ENCODE assay signal across 17 cellular contexts in the genomic region with DNA sequence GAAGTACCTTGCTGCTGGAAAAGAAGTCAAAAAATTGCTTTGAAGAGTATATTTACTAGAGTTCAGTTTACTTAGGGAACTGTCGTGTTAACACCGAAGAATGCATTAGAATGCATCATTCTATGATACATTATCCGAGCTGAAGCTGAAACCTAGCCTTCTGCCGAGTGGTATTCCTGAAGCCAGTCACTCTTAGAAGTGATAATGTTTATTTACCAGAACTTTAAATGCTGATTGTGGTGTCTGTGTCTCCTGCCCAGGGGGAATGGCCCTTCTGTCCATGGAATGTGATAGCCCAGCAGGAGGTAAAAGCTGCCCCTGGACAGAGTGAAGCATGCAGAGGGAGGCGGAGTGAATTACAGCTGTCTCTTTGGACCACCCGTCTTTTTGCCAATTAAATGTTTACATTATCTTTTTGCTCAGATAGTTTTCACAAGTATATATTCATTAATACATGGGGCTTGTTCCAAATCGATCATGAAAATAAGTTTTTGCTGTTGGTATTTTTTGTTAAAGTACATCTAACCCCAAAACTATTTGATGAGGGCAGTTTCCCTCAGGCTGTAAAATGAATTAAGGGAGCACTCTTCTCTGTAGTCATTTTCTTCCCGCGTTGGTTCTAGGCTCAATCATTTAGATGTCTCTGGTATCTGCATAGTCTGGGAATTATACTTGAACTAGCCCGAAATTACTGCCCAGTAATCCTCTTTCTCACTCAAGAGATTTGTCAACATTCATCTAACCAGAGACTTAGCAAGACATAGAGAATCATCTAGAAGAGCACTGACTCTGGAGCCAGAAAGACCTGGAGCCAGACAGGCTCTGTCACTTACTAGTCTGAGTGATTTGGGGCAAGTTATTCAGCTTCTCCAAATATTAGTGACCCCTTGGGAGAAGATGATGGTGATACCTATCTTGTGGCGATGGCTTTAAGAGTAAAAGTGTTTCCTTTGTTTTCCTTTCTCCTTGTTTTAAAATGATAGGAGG.
DNase-seq lines count a peak whose midpoint lies in the region; ATAC-seq, FAIRE-seq and TF ChIP-seq lines count a peak whose summit lies in the region.
"Had no signal": no experiment of that assay in that cellular context is flagged by ENCODE, and none has a peak within 500 bp of the region (broad histone marks: within the 10 kb centered on the region; RNA-seq: fewer than 3 reads in every experiment).

No MANE protein-coding gene starts in this region.

- H3K36me3 ChIP-seq in HUES48 (ENCODE audit: control insufficient read depth, insufficient read depth, low read length) (no peaks in the 10 kb centered on the region), astrocyte (ENCODE audit: insufficient read depth, low read length) (no peaks in the 10 kb centered on the region), iPS DF 6.9 (ENCODE audit: control insufficient read depth, insufficient read depth, low read length) (no peaks in the 10 kb centered on the region), smooth muscle cell (ENCODE audit: low read depth) (no peaks in the 10 kb centered on the region)
- H3K36me3 ChIP-seq in effector memory CD4-positive, alpha-beta T cell (ENCODE audit: control insufficient read depth, insufficient read depth, low read length), result no peaks in the 10 kb centered on the region
- H3K36me3 ChIP-seq: left lung, WERI-Rb-1 had no signal

- no peaks in the 10 kb centered on the region for H3K79me2 ChIP-seq in astrocyte (ENCODE audit: insufficient read depth, low read length)
- no peaks in the 10 kb centered on the region for H3K79me2 ChIP-seq in smooth muscle cell (ENCODE audit: low read depth)

- H4K20me1 ChIP-seq in astrocyte (ENCODE audit: insufficient read depth, low read length) (no peaks in the 10 kb centered on the region), smooth muscle cell (ENCODE audit: low read depth) (no peaks in the 10 kb centered on the region)

- H2AFZ ChIP-seq in astrocyte (ENCODE audit: low read depth, low read length) (no peak overlapping the region), smooth muscle cell (ENCODE audit: low read depth) (no peak overlapping the region)

- no peaks in the 10 kb centered on the region for H3F3A ChIP-seq in smooth muscle cell (ENCODE audit: low read depth)

- H3K27ac Mint-ChIP-seq in astrocyte (ENCODE audit: unreplicated experiment) (no peak overlapping the region), mesothelial cell of epicardium (no peak overlapping the region)
- H3K27ac Mint-ChIP-seq: stimulated activated naive CD8-positive, alpha-beta T cell treated with anti-CD3 and anti-CD28 coated beads, Interleukin-15, amount 100 ng/mL, for 72 hours had no signal

- no peak for ATAC-seq in HG02623 (IDR thresholded peaks at IDR 0.05; ENCODE audit: unreplicated experiment)
- ATAC-seq: stimulated activated naive CD8-positive, alpha-beta T cell treated with anti-CD3 and anti-CD28 coated beads, Interleukin-15, amount 100 ng/mL, for 72 hours had no signal

- H3K9me3 ChIP-seq in HUES48 (ENCODE audit: control insufficient read depth, insufficient read depth, low read length) (no peaks in the 10 kb centered on the region), astrocyte (ENCODE audit: insufficient read depth, low read depth, low read length) (no peaks in the 10 kb centered on the region), iPS DF 6.9 (ENCODE audit: control insufficient read depth, insufficient read depth, low read length) (no peaks in the 10 kb centered on the region), smooth muscle cell (replicated peaks; ENCODE audit: low read depth) (no peaks in the 10 kb centered on the region)
- H3K9me3 ChIP-seq in effector memory CD4-positive, alpha-beta T cell (ENCODE audit: control insufficient read depth, low read length), result no peaks in the 10 kb centered on the region
- H3K9me3 ChIP-seq: left lung had no signal

- H3K4me2 ChIP-seq in astrocyte (ENCODE audit: low read length), result peak overlapping the region; percentile 40
- H3K4me2 ChIP-seq in smooth muscle cell, result peak overlapping the region; percentile 42
- H3K4me2 ChIP-seq: KMS-11 had no signal

- TF ChIP-seq CTCF in astrocyte (IDR thresholded peaks at IDR 0.05; ENCODE audit: insufficient read depth, low read depth, low read length), result no peak
- no peak for TF ChIP-seq CTCF in smooth muscle cell (IDR thresholded peaks at IDR 0.05; ENCODE audit: borderline replicate concordance, insufficient read depth, poor library complexity, severe bottlenecking)
- TF ChIP-seq CTCF in mesothelial cell of epicardium (IDR thresholded peaks at IDR 0.05; ENCODE audit: unreplicated experiment), result no peak

- H3K4me3 Mint-ChIP-seq in astrocyte (ENCODE audit: unreplicated experiment) (no peak overlapping the region), mesothelial cell of epicardium (no peak overlapping the region)
- H3K4me3 Mint-ChIP-seq: stimulated activated naive CD8-positive, alpha-beta T cell treated with anti-CD3 and anti-CD28 coated beads, Interleukin-15, amount 100 ng/mL, for 72 hours had no signal

- H3K27ac ChIP-seq in HUES48 (ENCODE audit: low read depth, low read length), result peak overlapping the region; percentile 58
- no peak overlapping the region for H3K27ac ChIP-seq in astrocyte (ENCODE audit: low read depth, low read length)
- H3K27ac ChIP-seq in iPS DF 6.9 (ENCODE audit: low read length), result no peak overlapping the region
- peak overlapping the region; percentile 20 for H3K27ac ChIP-seq in smooth muscle cell (ENCODE audit: low read depth)
- H3K27ac ChIP-seq in effector memory CD4-positive, alpha-beta T cell (ENCODE audit: insufficient read depth, low read length, poor library complexity, severe bottlenecking), result no peak overlapping the region
- H3K27ac ChIP-seq: KMS-11, WERI-Rb-1 had no signal

- H3K27me3 ChIP-seq in HUES48 (ENCODE audit: control insufficient read depth, insufficient read depth, low read length) (no peaks in the 10 kb centered on the region), astrocyte (ENCODE audit: insufficient read depth, low read length) (no peaks in the 10 kb centered on the region), iPS DF 6.9 (ENCODE audit: control insufficient read depth, insufficient read depth, low read length) (no peaks in the 10 kb centered on the region), smooth muscle cell (ENCODE audit: low read depth) (no peaks in the 10 kb centered on the region)
- H3K27me3 ChIP-seq in effector memory CD4-positive, alpha-beta T cell (replicated peaks; ENCODE audit: control insufficient read depth, insufficient read depth, low read length, poor library complexity, severe bottlenecking), result no peaks in the 10 kb centered on the region
- H3K27me3 ChIP-seq: left lung had no signal

- H3K9ac ChIP-seq in HUES48 (ENCODE audit: low read depth, low read length) (no peak overlapping the region), astrocyte (ENCODE audit: low read length) (no peak overlapping the region), smooth muscle cell (ENCODE audit: low read depth) (no peak overlapping the region)
- H3K9ac ChIP-seq: KMS-11 had no signal

- H3K9me3 Mint-ChIP-seq in astrocyte (ENCODE audit: unreplicated experiment), result no peaks in the 10 kb centered on the region
- no peaks in the 10 kb centered on the region for H3K9me3 Mint-ChIP-seq in mesothelial cell of epicardium
- H3K9me3 Mint-ChIP-seq: stimulated activated naive CD8-positive, alpha-beta T cell treated with anti-CD3 and anti-CD28 coated beads, Interleukin-15, amount 100 ng/mL, for 72 hours had no signal

- H3K27me3 Mint-ChIP-seq in astrocyte (ENCODE audit: low read depth, unreplicated experiment), result no peaks in the 10 kb centered on the region
- H3K27me3 Mint-ChIP-seq in mesothelial cell of epicardium (ENCODE audit: low read depth), result no peaks in the 10 kb centered on the region
- H3K27me3 Mint-ChIP-seq: stimulated activated naive CD8-positive, alpha-beta T cell treated with anti-CD3 and anti-CD28 coated beads, Interleukin-15, amount 100 ng/mL, for 72 hours had no signal

- H3K4me3 ChIP-seq in HUES48 (ENCODE audit: low read depth, low read length), result peak overlapping the region; percentile 20; the same call in 1 of the 2 replicates
- no peak overlapping the region for H3K4me3 ChIP-seq in astrocyte (ENCODE audit: insufficient read depth, low read depth, low read length)
- no peak overlapping the region for H3K4me3 ChIP-seq in iPS DF 6.9 (ENCODE audit: low read length)
- no peak overlapping the region for H3K4me3 ChIP-seq in smooth muscle cell
- H3K4me3 ChIP-seq in effector memory CD4-positive, alpha-beta T cell (ENCODE audit: insufficient read depth, low read depth, low read length, poor library complexity, severe bottlenecking), result no peak overlapping the region
- H3K4me3 ChIP-seq: left lung had no signal

- no CpG with 5 or more reads among the region's 11 CpGs for WGBS in iPS DF 6.9 (ENCODE audit: insufficient coverage, insufficient read length)
- WGBS in smooth muscle cell (ENCODE audit: low lambda C conversion rate), result 21% methylated on average over 11 of the region's 11 CpGs

- H3K36me3 Mint-ChIP-seq in astrocyte (ENCODE audit: low read depth, unreplicated experiment) (no peaks in the 10 kb centered on the region), mesothelial cell of epicardium (no peaks in the 10 kb centered on the region)

- DNase-seq in astrocyte (ENCODE audit: low read depth) (peak; percentile 40), iPS DF 6.9 (ENCODE audit: low read depth, low spot score) (peak; percentile 47), smooth muscle cell (lab: John Stamatoyannopoulos, UW; ENCODE audit: unreplicated experiment) (no peak), NCI-H1048 (lab: John Stamatoyannopoulos, UW) (no peak), mesothelial cell of epicardium (ENCODE audit: low spot score in 2 of 2, unreplicated experiment in 2 of 2) (no peak)
- DNase-seq in effector memory CD4-positive, alpha-beta T cell, result no peak
- DNase-seq: activated T-cell treated with anti-CD3 and anti-CD28 coated beads for 4 hours; COR-L47; HCEC 1CT; left lung; SHP77; stimulated activated CD4-positive, alpha-beta T cell treated with anti-CD3 and anti-CD28 coated beads, Interleukin-4, amount 100 ng/mL, for 24 hours; stimulated activated naive CD8-positive, alpha-beta T cell treated with anti-CD3 and anti-CD28 coated beads, Interleukin-15, amount 100 ng/mL, for 72 hours; WERI-Rb-1 had no signal

- H3K4me1 Mint-ChIP-seq in astrocyte (ENCODE audit: low read depth, unreplicated experiment), result peaks cover 3% of the 10 kb centered on the region
- H3K4me1 Mint-ChIP-seq in mesothelial cell of epicardium, result peaks cover 1% of the 10 kb centered on the region
- H3K4me1 Mint-ChIP-seq: stimulated activated naive CD8-positive, alpha-beta T cell treated with anti-CD3 and anti-CD28 coated beads, Interleukin-15, amount 100 ng/mL, for 72 hours had no signal

- H3K4me1 ChIP-seq in HUES48 (ENCODE audit: control insufficient read depth, insufficient read depth, low read length), result peaks cover 26% of the 10 kb centered on the region
- H3K4me1 ChIP-seq in astrocyte (ENCODE audit: insufficient read depth, low read length), result peaks cover 20% of the 10 kb centered on the region
- H3K4me1 ChIP-seq in iPS DF 6.9 (ENCODE audit: control insufficient read depth, insufficient read depth, low read length), result no peaks in the 10 kb centered on the region
- H3K4me1 ChIP-seq in smooth muscle cell (ENCODE audit: low read depth), result peaks cover 7% of the 10 kb centered on the region
- H3K4me1 ChIP-seq in effector memory CD4-positive, alpha-beta T cell (ENCODE audit: control insufficient read depth, insufficient read depth, low read length, poor library complexity, severe bottlenecking), result no peaks in the 10 kb centered on the region

- no peak for FAIRE-seq in astrocyte (lab: Jason Lieb, UNC)

Comparison
In these comparisons a context has a peak if more than half of its experiments do, and no peak if none do; other contexts are left out.
1. H3K27ac ChIP-seq: peak in HUES48 (single experiment) and smooth muscle cell (single experiment); none in astrocyte (single experiment), iPS DF 6.9 (single experiment) and effector memory CD4-positive, alpha-beta T cell (single experiment).
2. DNase-seq: peak in astrocyte (single experiment) and iPS DF 6.9 (single experiment); none in smooth muscle cell (single experiment), NCI-H1048 (single experiment), effector memory CD4-positive, alpha-beta T cell (0 of 3) and mesothelial cell of epicardium (0 of 2).